27 cellular contexts compared by ENCODE assay signal in genomic region chr1:221678014-221678413, GRCh38.
"Had no signal": no experiment of that assay in that cellular context is flagged by ENCODE, and none has a peak within 500 bp of the region (broad histone marks: within the 10 kb centered on the region; RNA-seq: fewer than 3 reads in every experiment).

No MANE protein-coding gene starts in this region.

- H3K27ac ChIP-seq: stomach, suprapubic skin, testis, thoracic aorta, thyroid gland, tibial artery, tibial nerve, transverse colon, upper lobe of left lung, upper lobe of right lung, uterus, vagina had no signal

- H3K27me3 ChIP-seq: stomach, suprapubic skin, testis, thyroid gland, tibial artery, tibial nerve, transverse colon, upper lobe of left lung, upper lobe of right lung, uterus, vagina had no signal

- H3K36me3 ChIP-seq: stomach, suprapubic skin, thoracic aorta, thyroid gland, tibial artery, tibial nerve, transverse colon, upper lobe of left lung, upper lobe of right lung, uterus, vagina had no signal

- ATAC-seq: stimulated activated effector memory CD8-positive, alpha-beta T cell treated with anti-CD3 and anti-CD28 coated beads, Interleukin-12 subunit alpha, Interleukin-12 subunit beta, amount 100 ng/mL, for 72 hours; stimulated activated memory B cell treated with anti-CD40 and anti-IgM and Interleukin-4, amounts not matched to agents 10 μg/mL and 1 μg/mL and 100 μg/mL, for 72 hours; stimulated activated naive B cell treated with anti-CD40 and anti-IgM and Interleukin-4, amounts not matched to agents 10 μg/mL and 1 μg/mL and 100 μg/mL, for 72 hours; stimulated activated naive CD8-positive, alpha-beta T cell treated with anti-CD3 and anti-CD28 coated beads, Interleukin-15, amount 100 ng/mL, for 72 hours; stimulated activated naive CD8-positive, alpha-beta T cell treated with anti-CD3 and anti-CD28 coated beads, Interleukin-15, Interleukin-2, amounts not matched to agents 100 U/mL and 50 U/mL, for 24 hours; upper lobe of right lung had no signal

- H3K4me3 ChIP-seq: stomach, suprapubic skin, testis, thoracic aorta, thyroid gland, tibial artery, tibial nerve, transverse colon, upper lobe of left lung, upper lobe of right lung, uterus, vagina had no signal

- H3K9me3 ChIP-seq: stomach, suprapubic skin, testis, thoracic aorta, thyroid gland, tibial artery, transverse colon, upper lobe of left lung, upper lobe of right lung, uterus, vagina had no signal

- DNase-seq: stimulated activated CD4-positive, alpha-beta T cell treated with anti-CD3 and anti-CD28 coated beads, Interleukin-2, amount 100 ng/mL, for 48 hours; stimulated activated CD4-positive, alpha-beta T cell treated with anti-CD3 and anti-CD28 coated beads, Interleukin-4, amount 100 ng/mL, for 1 hour; stimulated activated CD4-positive, alpha-beta T cell treated with anti-CD3 and anti-CD28 coated beads, Interleukin-4, amount 100 ng/mL, for 24 hours; stimulated activated CD4-positive, alpha-beta T cell treated with anti-CD3 and anti-CD28 coated beads, Interleukin-4, amount 100 ng/mL, for 4 hours; stimulated activated CD8-positive, alpha-beta memory T cell treated with anti-CD3 and anti-CD28 coated beads, Interleukin-4, amount 100 ng/mL, for 48 hours; stimulated activated naive B cell treated with anti-CD40 and anti-IgM and Interleukin-4, amounts not matched to agents 10 μg/mL and 1 μg/mL and 100 μg/mL, for 72 hours; stimulated activated naive CD4-positive, alpha-beta T cell; stimulated activated naive CD4-positive, alpha-beta T cell treated with Interleukin-2 at 50 U/mL for 16 hours; stimulated activated naive CD8-positive, alpha-beta T cell treated with anti-CD3 and anti-CD28 coated beads, Interleukin-15, amount 100 ng/mL, for 72 hours; stimulated activated naive CD8-positive, alpha-beta T cell treated with anti-CD3 and anti-CD28 coated beads, Interleukin-15, Interleukin-2, amounts not matched to agents 100 U/mL and 50 U/mL, for 24 hours; stomach; substantia nigra; testis; thyroid gland; tibial artery; transverse colon; trophoblast cell; upper lobe of left lung; upper lobe of right lung; uterus had no signal

- H3K4me1 ChIP-seq: stomach, suprapubic skin, testis, tibial nerve, transverse colon, upper lobe of left lung, upper lobe of right lung, uterus, vagina had no signal

- FAIRE-seq: urothelium cell line had no signal
